Comparison of ENCODE assay signal across 20 cellular contexts in genomic region chr1:44536357-44536756, GRCh38.
A peak's percentile ranks its signal among the peaks of the same experiment; 100 is the strongest.
DNase-seq lines count a peak whose midpoint lies in the region; ATAC-seq and TF ChIP-seq lines count a peak whose summit lies in the region.
"Had no signal": no experiment of that assay in that cellular context is flagged by ENCODE, and none has a peak within 500 bp of the region (broad histone marks: within the 10 kb centered on the region; RNA-seq: fewer than 3 reads in every experiment).

No MANE protein-coding gene starts in this region.

- no peak overlapping the region for H2BK15ac ChIP-seq in H9 (ENCODE audit: low read depth, low read length)

- H3K79me2 ChIP-seq in H9 (ENCODE audit: insufficient read depth, low read length): no peaks in the 10 kb centered on the region

- WGBS in H9 (ENCODE audit: extremely low coverage, insufficient read length, low lambda C conversion rate): no CpG with 5 or more reads among the region's 9 CpGs

- H3K27me3 Mint-ChIP-seq in H9 (ENCODE audit: low read depth): peaks cover 52% of the 10 kb centered on the region

- H4K20me1 ChIP-seq in H9 (ENCODE audit: control insufficient read depth, insufficient read depth, insufficient read length): no peaks in the 10 kb centered on the region
- H4K20me1 ChIP-seq: BLaER1 had no signal

- H2AK5ac ChIP-seq in H9 (ENCODE audit: insufficient read length, low read length): no peak overlapping the region

- no peak overlapping the region for H2BK120ac ChIP-seq in H9 (ENCODE audit: low read depth, low read length, poor library complexity, severe bottlenecking)

- no peaks in the 10 kb centered on the region for H3K9me3 Mint-ChIP-seq in H9
- H3K9me3 Mint-ChIP-seq: CD4-positive, alpha-beta T cell had no signal

- peak overlapping the region; percentile 14 for H3K4me2 ChIP-seq in H9 (ENCODE audit: insufficient read depth, insufficient read length, low read length)
- H3K4me2 ChIP-seq: BLaER1, PC-9 had no signal

- intact Hi-C loops in dorsolateral prefrontal cortex (cut with DNase I): no loop called here

- H3K4me3 Mint-ChIP-seq in H9: 0 out of 5 replicates have a peak overlapping the region, but pooled peaks of 1 of the 2 experiments have one; percentile 19
- H3K4me3 Mint-ChIP-seq: CD4-positive, alpha-beta T cell had no signal

- H3K23me2 ChIP-seq in H9 (ENCODE audit: insufficient read length, low read depth, low read length, poor library complexity, severe bottlenecking): no peaks in the 10 kb centered on the region

- H3K14ac ChIP-seq in H9 (ENCODE audit: insufficient read depth, low read length): no peak overlapping the region

- H3K23ac ChIP-seq in H9 (ENCODE audit: insufficient read length, low read depth, low read length): no peak overlapping the region

- H3K18ac ChIP-seq in H9 (ENCODE audit: insufficient read length, low read depth, low read length): no peak overlapping the region

- no peak overlapping the region for H4K5ac ChIP-seq in H9 (ENCODE audit: insufficient read length, low read depth, low read length)

- H3K9me3 ChIP-seq in H9 (ENCODE audit: control insufficient read depth, low read depth, low read length): no peaks in the 10 kb centered on the region
- H3K9me3 ChIP-seq: BLaER1 had no signal

- H3K4me3 ChIP-seq in dorsolateral prefrontal cortex: no peak overlapping the region
- H3K4me3 ChIP-seq: BLaER1, PC-9, SJCRH30 had no signal

- peaks cover 63 to 72% of the 10 kb centered on the region in 2 experiments for H3K4me1 Mint-ChIP-seq in H9

- H2BK5ac ChIP-seq in H9 (ENCODE audit: insufficient read length, low read length): no peak overlapping the region

- peaks cover 25% of the 10 kb centered on the region for H3K4me1 ChIP-seq in H9 (ENCODE audit: insufficient read depth, low read length)
- H3K4me1 ChIP-seq: BLaER1, SJCRH30 had no signal

- DNase-seq in H9 (no peak), NCI-H526 treated with DMSO at 0.1 percent for 48 hours (lab: John Stamatoyannopoulos, UW) (peak; percentile 86), dorsolateral prefrontal cortex (no peak), retina (peak; percentile 69), HuH-7.5 (ENCODE audit: low spot score) (no peak)
- DNase-seq: CD4-positive, alpha-beta T cell; IMR-90; KG1; MM.1S; NCI-H1694 treated with DMSO at 0.1 percent for 48 hours; NCI-H2081 treated with DMSO at 0.1 percent for 48 hours; NCI-H446; NCI-H524 treated with DMSO at 0.1 percent for 48 hours; PC-9; SJCRH30 had no signal

- no peak overlapping the region for H2BK20ac ChIP-seq in H9 (ENCODE audit: low read depth, low read length, poor library complexity, severe bottlenecking)

- H3K4ac ChIP-seq in H9 (ENCODE audit: low read depth, low read length): no peak overlapping the region

- H3K36me3 Mint-ChIP-seq in H9 (ENCODE audit: insufficient read depth in 1 of 3, low read depth in 3 of 3): peaks cover 0 to 6% (median 0%) of the 10 kb centered on the region in 3 experiments; a peak in 3 of 7 replicates

- H3T11ph ChIP-seq in H9 (ENCODE audit: low read length): no peak overlapping the region

- no peaks in the 10 kb centered on the region for H3K79me1 ChIP-seq in H9 (ENCODE audit: insufficient read depth, low read depth, low read length, poor library complexity, severe bottlenecking)

- H3K27me3 ChIP-seq in H9 (ENCODE audit: insufficient read depth, low read length) (no peaks in the 10 kb centered on the region), dorsolateral prefrontal cortex (peaks cover 0 to 3% (median 0%) of the 10 kb centered on the region in 45 donors)
- H3K27me3 ChIP-seq: BLaER1 had no signal

- no peak overlapping the region for H3K27ac ChIP-seq in H9 (ENCODE audit: insufficient read length, low read depth, low read length)
- H3K27ac ChIP-seq in dorsolateral prefrontal cortex: peak overlapping the region in 56 of 59 donors; percentile 35 to 100 (median 96)
- H3K27ac ChIP-seq: BLaER1, PC-9, SJCRH30 had no signal

- no peak overlapping the region for H2BK12ac ChIP-seq in H9 (ENCODE audit: insufficient read length, low read depth, low read length)

- peak overlapping the region in 1 of 3 experiments; percentile 6; a peak in 3 of 7 replicates for H3K27ac Mint-ChIP-seq in H9
- H3K27ac Mint-ChIP-seq: CD4-positive, alpha-beta T cell had no signal

- no peak overlapping the region for H2AFZ ChIP-seq in H9 (ENCODE audit: low read length)
- H2AFZ ChIP-seq: PC-9 had no signal

- no peak overlapping the region for H3K56ac ChIP-seq in H9 (ENCODE audit: insufficient read length, low read depth, low read length)

- H4K8ac ChIP-seq in H9 (replicated peaks; ENCODE audit: insufficient read length, low read depth, low read length): no peak overlapping the region

- ATAC-seq in GM21447 (IDR thresholded peaks at IDR 0.05; ENCODE audit: unreplicated experiment) (no peak), GM19452 (IDR thresholded peaks at IDR 0.05; ENCODE audit: unreplicated experiment) (no peak)
- ATAC-seq: Right ventricle myocardium inferior, SK-N-SH treated with all-trans-retinoic acid at 6 μM for 48 hours had no signal

- no peak overlapping the region for H4K91ac ChIP-seq in H9 (ENCODE audit: insufficient read length, low read depth, low read length)

- no peak for TF ChIP-seq CTCF in H9 (conservative IDR thresholded peaks at IDR 0.05)
- no peak for TF ChIP-seq CTCF in dorsolateral prefrontal cortex (IDR thresholded peaks at IDR 0.05 in 54 of 56, conservative IDR thresholded peaks at IDR 0.05 in 2 of 56; ENCODE audit: low read depth in 1 of 56, partially characterized antibody in 56 of 56)

- H3K9ac ChIP-seq in H9 (ENCODE audit: extremely low read depth, insufficient read length, low read length): no peak overlapping the region
- H3K9ac ChIP-seq: BLaER1 had no signal

Comparison
In these comparisons a context has a peak if more than half of its experiments do, and no peak if none do; other contexts are left out.
1. DNase-seq: peak in NCI-H526 treated with DMSO at 0.1 percent for 48 hours (single experiment) and retina (single experiment); none in H9 (single experiment), dorsolateral prefrontal cortex (0 of 10) and HuH-7.5 (single experiment).